ENCODE assay signal across 8 cellular contexts in the genomic region with DNA sequence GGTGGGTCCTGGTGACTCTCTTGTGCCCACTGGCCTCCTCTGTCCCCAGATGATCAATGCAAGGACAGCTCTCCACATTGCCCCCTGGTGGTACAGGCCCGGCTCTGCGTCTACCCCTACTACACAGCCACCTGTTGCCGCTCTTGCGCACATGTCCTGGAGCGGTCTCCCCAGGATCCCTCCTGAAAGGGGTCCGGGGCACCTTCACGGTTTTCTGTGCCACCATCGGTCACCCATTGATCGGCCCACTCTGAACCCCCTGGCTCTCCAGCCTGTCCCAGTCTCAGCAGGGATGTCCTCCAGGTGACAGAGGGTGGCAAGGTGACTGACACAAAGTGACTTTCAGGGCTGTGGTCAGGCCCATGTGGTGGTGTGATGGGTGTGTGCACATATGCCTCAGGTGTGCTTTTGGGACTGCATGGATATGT. TPM values are rescaled to one million over a fixed set of nuclear protein-coding genes. Genes with fewer than 3 reads are reported as not detected.
DNase-seq lines count a peak whose midpoint lies in the region; ATAC-seq and TF ChIP-seq lines count a peak whose summit lies in the region.

No MANE protein-coding gene starts in this region.

- intact Hi-C loops in right lobe of liver (cut with DNase I) = loop anchor here in 1 of 2 donors (5.0 kb wide), 1 partner anchor 57 kb away; no protein-coding TSS in a partner anchor

- no peak for TF ChIP-seq POLR2A in right lobe of liver (IDR thresholded peaks at IDR 0.05)

- H3K4me3 ChIP-seq in right lobe of liver = peak overlapping the region; percentile 39 to 62 (median 58)

- peaks cover 0 to 48% (median 21%) of the 10 kb centered on the region in 4 donors for H3K4me1 ChIP-seq in right lobe of liver

- H3K27me3 ChIP-seq in right lobe of liver = no peaks in the 10 kb centered on the region

- peaks cover 0 to 10% (median 0%) of the 10 kb centered on the region in 4 donors for H3K36me3 ChIP-seq in right lobe of liver

- H3K9me3 ChIP-seq in right lobe of liver = no peaks in the 10 kb centered on the region

- 12% methylated on average over 7 of the region's 9 CpGs for WGBS in right lobe of liver (ENCODE audit: insufficient coverage, low coverage, low lambda C conversion rate, missing lambda C conversion rate)

- H3K27ac ChIP-seq in cingulate gyrus (ENCODE audit: low read depth, low read length) = peak overlapping the region; percentile 99
- peak overlapping the region in 2 of 3 donors; percentile 94 to 99 for H3K27ac ChIP-seq in right lobe of liver

- DNase-seq in NK-92 treated with Interleukin-12 subunit alpha and Interleukin-12 subunit beta, amount 100 ng/mL, for 24 hours (lab: John Stamatoyannopoulos, UW) = peak; percentile 59
- no peak for DNase-seq in NK-92 (lab: John Stamatoyannopoulos, UW; ENCODE audit: unreplicated experiment)
- DNase-seq in NCI-H2171 (lab: John Stamatoyannopoulos, UW) = peak; percentile 44
- peak; percentile 80 for DNase-seq in activated CD4-positive, CD25-positive, alpha-beta regulatory T cell treated with anti-CD3 and anti-CD28 coated beads, Interleukin-2, amount 50 U/mL, for 72 hours
- DNase-seq in right lobe of liver = peak; percentile 75 to 85 (median 83)
- peak in 2 of 3 experiments; percentile 52 to 58 for DNase-seq in stimulated activated CD4-positive, alpha-beta T cell treated with anti-CD3 and anti-CD28 coated beads, TNF-alpha, amount 100 ng/mL, for 4 hours (ENCODE audit: low read depth in 3 of 3)

- TF ChIP-seq CTCF in right lobe of liver (IDR thresholded peaks at IDR 0.05) = peak; percentile 88 to 93 (median 92)

- ATAC-seq in right lobe of liver = peak; percentile 22 to 33 (median 31)
- ATAC-seq in GM21737 (IDR thresholded peaks at IDR 0.05; ENCODE audit: unreplicated experiment) = no peak

RNA-seq across cellular contexts. Expression of a gene that starts 10.8 kb away (rescaled TPM):
- 10 to 100 TPM; 20.5 to 35.2 (median 31.5) TPM for total RNA-seq in right lobe of liver

RNA-seq across cellular contexts. Expression of a gene that starts 19.4 kb away (rescaled TPM):
- 100 to 1,000 TPM in 5 of 6 experiments, 10 to 100 TPM in 1; 83.6 to 266 (median 158) TPM for total RNA-seq in right lobe of liver

RNA-seq across cellular contexts. Expression of a gene that starts 44.5 kb away (rescaled TPM):
- not detected for total RNA-seq in right lobe of liver

RNA-seq across cellular contexts. Expression of a gene that starts 52.1 kb away (rescaled TPM):
- 10 to 100 TPM in 5 of 6 experiments, 1 to 10 TPM in 1; 8.8 to 26.7 (median 14.9) TPM for total RNA-seq in right lobe of liver
